ENCODE assay signal across 10 cellular contexts in the genomic region with DNA sequence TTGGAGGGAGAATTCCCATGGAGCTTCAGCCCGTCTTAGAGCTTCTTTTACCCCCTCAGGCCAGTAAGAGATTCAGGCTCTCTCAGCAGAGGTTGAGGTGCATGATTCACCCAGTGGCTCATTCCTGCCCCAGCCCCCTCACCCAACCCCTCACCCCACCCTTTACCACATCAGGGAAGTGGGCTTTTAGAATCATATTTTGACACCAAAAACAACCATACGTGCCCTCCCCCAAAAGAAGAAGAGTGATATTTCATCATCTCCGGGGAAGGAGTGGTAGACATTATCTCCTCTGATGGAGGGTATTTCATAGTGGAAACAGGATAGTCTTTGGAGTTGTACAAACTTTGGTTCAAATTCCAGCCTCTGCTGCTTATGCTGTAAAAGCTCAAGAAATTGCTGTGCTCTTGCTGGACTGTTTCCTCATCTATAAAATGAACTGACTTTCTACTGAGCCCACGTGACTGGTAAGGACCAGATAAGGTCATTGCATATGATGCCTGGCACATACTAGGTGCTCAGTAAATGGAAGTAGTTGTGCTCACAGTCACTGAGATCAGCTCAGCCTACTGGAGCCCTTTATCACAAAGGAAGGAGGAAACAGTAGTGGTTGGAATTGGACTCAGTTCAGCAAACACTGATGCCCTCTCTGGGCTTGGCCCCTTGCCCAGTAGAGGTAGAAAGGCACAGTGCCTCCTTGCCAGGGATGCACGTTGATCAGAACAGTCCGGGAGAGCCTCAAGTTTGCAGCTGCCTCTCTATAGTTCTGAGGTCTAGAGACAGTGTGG. TPM values are rescaled to one million over a fixed set of nuclear protein-coding genes. Genes with fewer than 3 reads are reported as not detected.
DNase-seq lines count a peak whose midpoint lies in the region; ATAC-seq lines count a peak whose summit lies in the region.
"Had no signal": no experiment of that assay in that cellular context is flagged by ENCODE, and none has a peak within 500 bp of the region (broad histone marks: within the 10 kb centered on the region; RNA-seq: fewer than 3 reads in every experiment).

No MANE protein-coding gene starts in this region.

- DNase-seq in H4 (ENCODE audit: low spot score): peak; percentile 64
- DNase-seq in NCI-H2107 treated with DMSO at 0.1 percent for 48 hours (lab: John Stamatoyannopoulos, UW; ENCODE audit: unreplicated experiment): peak; percentile 40
- peak; percentile 34 for DNase-seq in activated T-helper 1 cell treated with Interleukin-2 at 50 U/mL for 16 hours (ENCODE audit: low read depth)
- DNase-seq in naive thymus-derived CD4-positive, alpha-beta T cell: no peak
- no peak for DNase-seq in NCI-H82 treated with DMSO at 0.1 percent for 48 hours (lab: John Stamatoyannopoulos, UW; ENCODE audit: unreplicated experiment)
- DNase-seq: caudate nucleus; SJCRH30; stimulated activated CD4-positive, alpha-beta T cell treated with anti-CD3 and anti-CD28 coated beads, Interleukin-4, amount 100 ng/mL, for 4 hours had no signal

- H3K4me1 ChIP-seq in naive thymus-derived CD4-positive, alpha-beta T cell (ENCODE audit: control insufficient read depth in 2 of 2, insufficient read depth in 2 of 2, low read length in 2 of 2): peaks cover 0 to 77% of the 10 kb centered on the region in 2 donors

- CTCF ChIA-PET in naive thymus-derived CD4-positive, alpha-beta T cell (lab: Charles Lee): interaction anchor here (0.7 kb wide), 1 partner anchor 28 kb away, joined by 3 read pairs; no protein-coding TSS in a partner anchor

- peak overlapping the region in 2 of 10 donors; percentile 15 to 54 for H3K4me3 Mint-ChIP-seq in naive thymus-derived CD4-positive, alpha-beta T cell

- H3K27ac Mint-ChIP-seq in naive thymus-derived CD4-positive, alpha-beta T cell: peak overlapping the region in 1 of 9 donors; percentile 46

- no peaks in the 10 kb centered on the region for H3K36me3 ChIP-seq in naive thymus-derived CD4-positive, alpha-beta T cell (ENCODE audit: control insufficient read depth in 2 of 3, insufficient read depth in 3 of 3, low read length in 3 of 3)
- H3K36me3 ChIP-seq: SJCRH30 had no signal

- H3K27ac ChIP-seq in naive thymus-derived CD4-positive, alpha-beta T cell (ENCODE audit: low read depth, low read length): no peak overlapping the region
- H3K27ac ChIP-seq: SJCRH30 had no signal

- H3K36me3 Mint-ChIP-seq in naive thymus-derived CD4-positive, alpha-beta T cell: peaks cover 0 to 8% (median 0%) of the 10 kb centered on the region in 5 donors

- H3K27me3 Mint-ChIP-seq in naive thymus-derived CD4-positive, alpha-beta T cell: peaks cover 0 to 19% (median 0%) of the 10 kb centered on the region in 5 donors

- H3K9me3 Mint-ChIP-seq in naive thymus-derived CD4-positive, alpha-beta T cell: no peaks in the 10 kb centered on the region

- intact Hi-C loops in naive thymus-derived CD4-positive, alpha-beta T cell (cut with micrococcal nuclease): loop anchor here in 1 of 2 donors (5.0 kb wide), 1 partner anchor 34 kb away; a partner anchor contains a TSS

- H3K27me3 ChIP-seq in naive thymus-derived CD4-positive, alpha-beta T cell (ENCODE audit: control insufficient read depth in 2 of 2, insufficient read depth in 2 of 2, low read length in 2 of 2): no peaks in the 10 kb centered on the region

- no peak overlapping the region for H3K4me3 ChIP-seq in naive thymus-derived CD4-positive, alpha-beta T cell (ENCODE audit: low read length)
- H3K4me3 ChIP-seq: SJCRH30 had no signal

- H3K4me1 Mint-ChIP-seq in naive thymus-derived CD4-positive, alpha-beta T cell: peaks cover 0 to 51% (median 5%) of the 10 kb centered on the region in 7 donors

- H3K9me3 ChIP-seq in naive thymus-derived CD4-positive, alpha-beta T cell (ENCODE audit: control insufficient read depth in 2 of 3, low read length in 3 of 3): no peaks in the 10 kb centered on the region
- H3K9me3 ChIP-seq: SJCRH30 had no signal

- POLR2A ChIA-PET in naive thymus-derived CD4-positive, alpha-beta T cell (lab: Charles Lee): no interaction called here

- ATAC-seq in naive thymus-derived CD4-positive, alpha-beta T cell: peak; percentile 30
- ATAC-seq in GM21390 (IDR thresholded peaks at IDR 0.05; ENCODE audit: unreplicated experiment) (no peak), HG03469 (IDR thresholded peaks at IDR 0.05; ENCODE audit: unreplicated experiment) (no peak)

RNA-seq across cellular contexts. Expression of a gene that starts 18.3 kb away (rescaled TPM):
- total RNA-seq in H4 (2014; rRNA removed; shearing (Covaris generic)): 0.31 TPM in 1 of 2 replicates, not detected in the other
- total RNA-seq in naive thymus-derived CD4-positive, alpha-beta T cell: 100 to 1,000 TPM in 1 of 5 experiments, 10 to 100 TPM in 4; 17.0 to 192 (median 29.1) TPM
- 1 to 10 TPM; 2.8 to 4.1 TPM for polyA plus RNA-seq in naive thymus-derived CD4-positive, alpha-beta T cell
- total RNA-seq: SJCRH30 had no signal

RNA-seq across cellular contexts. Expression of a gene that starts 29.8 kb away (rescaled TPM):
- not detected in 2 replicates for total RNA-seq in H4 (2014; rRNA removed; shearing (Covaris generic))
- 1 to 10 TPM in 1 of 5 experiments, under 1 TPM in 1, not detected in 3; 0.22 to 1.9 TPM for total RNA-seq in naive thymus-derived CD4-positive, alpha-beta T cell
- under 1 TPM in 1 of 2 donors, not detected in 1; 0.09 TPM for polyA plus RNA-seq in naive thymus-derived CD4-positive, alpha-beta T cell
- total RNA-seq: SJCRH30 had no signal

RNA-seq across cellular contexts. Expression of a gene that starts 32.1 kb away (rescaled TPM):
- 0.66 and 1.1 TPM in 2 replicates for total RNA-seq in H4 (2014; rRNA removed; shearing (Covaris generic))
- 1 to 10 TPM in 1 of 5 experiments, not detected in 4; 6.9 TPM for total RNA-seq in naive thymus-derived CD4-positive, alpha-beta T cell
- under 1 TPM in 1 of 2 donors, not detected in 1; 0.39 TPM for polyA plus RNA-seq in naive thymus-derived CD4-positive, alpha-beta T cell
- total RNA-seq: SJCRH30 had no signal

RNA-seq across cellular contexts. Expression of a gene that starts 45.0 kb away (rescaled TPM):
- not detected in 2 replicates for total RNA-seq in H4 (2014; rRNA removed; shearing (Covaris generic))
- total RNA-seq in naive thymus-derived CD4-positive, alpha-beta T cell: not detected
- not detected for polyA plus RNA-seq in naive thymus-derived CD4-positive, alpha-beta T cell
- total RNA-seq: SJCRH30 had no signal

Comparison
In these comparisons a context has a peak if more than half of its experiments do, and no peak if none do; other contexts are left out.
1. DNase-seq: peak in H4 (single experiment), NCI-H2107 treated with DMSO at 0.1 percent for 48 hours (single experiment) and activated T-helper 1 cell treated with Interleukin-2 at 50 U/mL for 16 hours (single experiment); none in naive thymus-derived CD4-positive, alpha-beta T cell (0 of 9) and NCI-H82 treated with DMSO at 0.1 percent for 48 hours (single experiment).
2. RNA of a gene that starts 18.3 kb away (total RNA-seq): 17.0 to 192 TPM in naive thymus-derived CD4-positive, alpha-beta T cell; 0.31 TPM in H4; every median in the first group is over 10 times any median in the second.